Comparison of ENCODE assay signal across 9 cellular contexts in genomic region chr15:40103864-40104271, GRCh38. TPM values are rescaled to one million over a fixed set of nuclear protein-coding genes. Genes with fewer than 3 reads are reported as not detected.
DNase-seq lines count a peak whose midpoint lies in the region; ATAC-seq and TF ChIP-seq lines count a peak whose summit lies in the region.
"Had no signal": no experiment of that assay in that cellular context is flagged by ENCODE, and none has a peak within 500 bp of the region (broad histone marks: within the 10 kb centered on the region; RNA-seq: fewer than 3 reads in every experiment).

No MANE protein-coding gene starts in this region.

- WGBS in ovary, 3 donors, result 59 to 78% (median 62%) methylated on average over 6 to 7 of the region's 7 CpGs

- TF ChIP-seq CTCF in BE2C (IDR thresholded peaks at IDR 0.05; ENCODE audit: low read depth, low read length), result no peak
- TF ChIP-seq CTCF in coronary artery (IDR thresholded peaks at IDR 0.05), result no peak
- no peak for TF ChIP-seq CTCF in ovary (IDR thresholded peaks at IDR 0.05)

- H3K36me3 ChIP-seq in BE2C, result no peaks in the 10 kb centered on the region
- H3K36me3 ChIP-seq in ovary, result no peaks in the 10 kb centered on the region

- TF ChIP-seq EP300 in ovary (IDR thresholded peaks at IDR 0.05), result no peak

- H3K4me3 ChIP-seq in BE2C (ENCODE audit: low read depth, low read length), result peak overlapping the region; percentile 12; the same call in 1 of the 2 replicates
- H3K4me3 ChIP-seq in coronary artery, result peak overlapping the region; percentile 29
- H3K4me3 ChIP-seq in ovary, result peak overlapping the region; percentile 11

- H3K9me3 ChIP-seq in BE2C, result no peaks in the 10 kb centered on the region
- no peaks in the 10 kb centered on the region for H3K9me3 ChIP-seq in ovary

- H3K4me1 ChIP-seq in BE2C (peaks cover 41% of the 10 kb centered on the region), ovary (ENCODE audit: insufficient read depth) (peaks cover 51% of the 10 kb centered on the region)

- TF ChIP-seq POLR2A in ovary (IDR thresholded peaks at IDR 0.05), result no peak

- no peak for DNase-seq in BE2C
- peak; percentile 60 for DNase-seq in NCI-H2171 treated with DMSO at 0.1 percent for 48 hours (lab: John Stamatoyannopoulos, UW)
- DNase-seq in coronary artery (ENCODE audit: low spot score), result no peak
- DNase-seq in ovary, result no peak
- no peak for DNase-seq in HPDE6-E6E7 (ENCODE audit: extremely low spot score)
- DNase-seq in activated CD4-positive, alpha-beta T cell treated with anti-CD3 and anti-CD28 coated beads for 1 hour, result no peak
- DNase-seq in left lobe of liver (ENCODE audit: low spot score), result no peak
- DNase-seq in AML-193 (lab: John Stamatoyannopoulos, UW), result no peak
- DNase-seq: activated CD4-positive, alpha-beta T cell treated with anti-CD3 and anti-CD28 coated beads, Interleukin-2, amount 50 U/mL, for 48 hours had no signal

- intact Hi-C loops in ovary (cut with DNase I), result loop anchor here in 1 of 4 donors (10.0 kb wide), 2 partner anchors 49 to 241 kb away; partner anchors contain the start of gene CCDC9B

- H3K27ac ChIP-seq in coronary artery (peak overlapping the region; percentile 73 to 88), ovary (peak overlapping the region; percentile 92 to 93)

- H3K27me3 ChIP-seq in BE2C (no peaks in the 10 kb centered on the region), ovary (no peaks in the 10 kb centered on the region)

- ATAC-seq in left lobe of liver, result no peak

RNA-seq across cellular contexts. Expression of gene BMF, which starts 4.8 kb away (rescaled TPM):
- polyA plus RNA-seq in BE2C (2012; ENCODE audit: insufficient read depth, insufficient read length, low read depth), result 17.1 TPM
- total RNA-seq in ovary (10 to 100 TPM in 6 of 7 donors, 1 to 10 TPM in 1; 5.7 to 26.5 (median 20.3) TPM), left lobe of liver (3.3 TPM)
- 10 to 100 TPM; 12.7 to 14.3 TPM for polyA plus RNA-seq in ovary

RNA-seq across cellular contexts. Expression of gene BUB1B, which starts 57.0 kb away (rescaled TPM):
- 7.8 TPM for polyA plus RNA-seq in BE2C (2012; ENCODE audit: insufficient read depth, insufficient read length, low read depth)
- total RNA-seq in ovary (1 to 10 TPM in 3 of 7 donors, under 1 TPM in 3, not detected in 1; 0.43 to 2.4 (median 1.1) TPM), left lobe of liver (0.68 TPM)
- 1 to 10 TPM; 1.0 to 1.4 TPM for polyA plus RNA-seq in ovary
